9 cellular contexts compared by ENCODE assay signal in genomic region chr6:145015739-145016558, GRCh38.
DNase-seq lines count a peak whose midpoint lies in the region; ATAC-seq and TF ChIP-seq lines count a peak whose summit lies in the region.
"Had no signal": no experiment of that assay in that cellular context is flagged by ENCODE, and none has a peak within 500 bp of the region (broad histone marks: within the 10 kb centered on the region; RNA-seq: fewer than 3 reads in every experiment).

No MANE protein-coding gene starts in this region.

- no peaks in the 10 kb centered on the region for H3K9me3 ChIP-seq in sigmoid colon

- H3K9me3 Mint-ChIP-seq in activated CD4-positive, alpha-beta memory T cell treated with anti-CD3 and anti-CD28 coated beads, Interleukin-2, amount 10 ng/mL, durations not matched to agents 7 days and 5 days: no peaks in the 10 kb centered on the region

- no peaks in the 10 kb centered on the region for H3K27me3 ChIP-seq in sigmoid colon

- DNase-seq in Daoy (ENCODE audit: low read depth): peak; percentile 86
- peak; percentile 28 for DNase-seq in activated CD4-positive, alpha-beta memory T cell treated with anti-CD3 and anti-CD28 coated beads, Interleukin-2, amount 10 ng/mL, durations not matched to agents 7 days and 5 days
- DNase-seq in kidney glomerular epithelial cell (lab: John Stamatoyannopoulos, UW): peak; percentile 90
- DNase-seq in ureter (ENCODE audit: low spot score): no peak
- no peak for DNase-seq in NCI-H524 (lab: John Stamatoyannopoulos, UW)
- DNase-seq in sigmoid colon: no peak
- DNase-seq: left cardiac atrium had no signal

- peak overlapping the region in 2 of 4 donors; percentile 30 to 34 for H3K27ac ChIP-seq in sigmoid colon

- TF ChIP-seq POLR2A in sigmoid colon (IDR thresholded peaks at IDR 0.05): no peak

- CTCF ChIA-PET in activated CD4-positive, alpha-beta memory T cell treated with anti-CD3 and anti-CD28 coated beads, Interleukin-2, amount 10 ng/mL, durations not matched to agents 7 days and 5 days (lab: Charles Lee): no interaction called here

- H3K36me3 Mint-ChIP-seq in activated CD4-positive, alpha-beta memory T cell treated with anti-CD3 and anti-CD28 coated beads, Interleukin-2, amount 10 ng/mL, durations not matched to agents 7 days and 5 days (ENCODE audit: low read depth): no peaks in the 10 kb centered on the region

- H3K27ac Mint-ChIP-seq in activated CD4-positive, alpha-beta memory T cell treated with anti-CD3 and anti-CD28 coated beads, Interleukin-2, amount 10 ng/mL, durations not matched to agents 7 days and 5 days: no peak overlapping the region

- intact Hi-C loops in sigmoid colon (cut with DNase I): no loop called here

- ATAC-seq in GM19468 (IDR thresholded peaks at IDR 0.05; ENCODE audit: extremely low read depth, unreplicated experiment) (peak; percentile 32), HG03442 (IDR thresholded peaks at IDR 0.05; ENCODE audit: unreplicated experiment) (peak; percentile 100)

- no peaks in the 10 kb centered on the region for H3K36me3 ChIP-seq in sigmoid colon

- peaks cover 27% of the 10 kb centered on the region for H3K4me1 Mint-ChIP-seq in activated CD4-positive, alpha-beta memory T cell treated with anti-CD3 and anti-CD28 coated beads, Interleukin-2, amount 10 ng/mL, durations not matched to agents 7 days and 5 days

- no peak for TF ChIP-seq CTCF in sigmoid colon (IDR thresholded peaks at IDR 0.05)

- TF ChIP-seq EP300 in sigmoid colon (IDR thresholded peaks at IDR 0.05): no peak

- 89 to 94% methylated on average over 2 of the region's 2 CpGs for WGBS in sigmoid colon, 2 donors

- POLR2A ChIA-PET in activated CD4-positive, alpha-beta memory T cell treated with anti-CD3 and anti-CD28 coated beads, Interleukin-2, amount 10 ng/mL, durations not matched to agents 7 days and 5 days (lab: Charles Lee): no interaction called here

- H3K4me3 ChIP-seq in sigmoid colon: no peak overlapping the region

- no peak overlapping the region for H3K4me3 Mint-ChIP-seq in activated CD4-positive, alpha-beta memory T cell treated with anti-CD3 and anti-CD28 coated beads, Interleukin-2, amount 10 ng/mL, durations not matched to agents 7 days and 5 days

- peaks cover 0 to 8% (median 3%) of the 10 kb centered on the region in 4 donors for H3K4me1 ChIP-seq in sigmoid colon

- peaks cover 12% of the 10 kb centered on the region for H3K27me3 Mint-ChIP-seq in activated CD4-positive, alpha-beta memory T cell treated with anti-CD3 and anti-CD28 coated beads, Interleukin-2, amount 10 ng/mL, durations not matched to agents 7 days and 5 days

Comparison
In these comparisons a context has a peak if more than half of its experiments do, and no peak if none do; other contexts are left out.
1. DNase-seq: peak in Daoy (single experiment), activated CD4-positive, alpha-beta memory T cell treated with anti-CD3 and anti-CD28 coated beads, Interleukin-2, amount 10 ng/mL, durations not matched to agents 7 days and 5 days (single experiment) and kidney glomerular epithelial cell (single experiment); none in ureter (single experiment), NCI-H524 (0 of 2) and sigmoid colon (single experiment).